In genomic region chr10:79533168-79533902, GRCh38 we compare ENCODE assay signal across 7 cellular contexts. TPM values are rescaled to one million over a fixed set of nuclear protein-coding genes. Genes with fewer than 3 reads are reported as not detected.
"Had no signal": no experiment of that assay in that cellular context is flagged by ENCODE, and none has a peak within 500 bp of the region (broad histone marks: within the 10 kb centered on the region; RNA-seq: fewer than 3 reads in every experiment).

No MANE protein-coding gene starts in this region.

RNA-seq across cellular contexts. Expression of gene SFTPA2, which starts 26.9 kb away (rescaled TPM):
- total RNA-seq: endothelial cell of umbilical vein; gastrocnemius medialis; left ventricle myocardium inferior; mesenteric fat pad; progenitor cell of endocrine pancreas; renal cortical epithelial cell; T-helper 2 cell treated with Interferon-gamma antibody and Interleukin-4, amounts not matched to agents 100 ng/mL and 5 ng/mL, for 36 hours had no signal
- polyA plus RNA-seq: endothelial cell of umbilical vein had no signal
